In genomic region chr4:121216438-121216837, GRCh38 we compare ENCODE assay signal across 1 cellular context.
TF ChIP-seq lines count a peak whose summit lies in the region.

No MANE protein-coding gene starts in this region.

TF ChIP-seq in WTC11, 78 proteins besides CTCF, POLR2A, EP300 and RAD21 (continued from another document):
- no peak for TF ChIP-seq CDX4 (CRISPR knock-in tag; IDR thresholded peaks at IDR 0.05; ENCODE audit: borderline replicate concordance)
- TF ChIP-seq MAX (CRISPR knock-in tag; IDR thresholded peaks at IDR 0.05), result no peak
- TF ChIP-seq CBFB (CRISPR knock-in tag; IDR thresholded peaks at IDR 0.05; ENCODE audit: low read depth), result no peak
- TF ChIP-seq ZMAT4 (CRISPR knock-in tag; IDR thresholded peaks at IDR 0.05), result no peak
- no peak for TF ChIP-seq IRF1 (CRISPR knock-in tag; IDR thresholded peaks at IDR 0.05)
- no peak for TF ChIP-seq ESRRA (CRISPR knock-in tag; IDR thresholded peaks at IDR 0.05; ENCODE audit: borderline replicate concordance)
- TF ChIP-seq ELF4 (CRISPR knock-in tag; IDR thresholded peaks at IDR 0.05; ENCODE audit: low read depth), result no peak
- TF ChIP-seq IRF2 (CRISPR knock-in tag; IDR thresholded peaks at IDR 0.05; ENCODE audit: borderline replicate concordance, low read depth), result no peak
